In genomic region chr3:99384596-99384995, GRCh38 we compare ENCODE assay signal across 17 cellular contexts.
DNase-seq lines count a peak whose midpoint lies in the region; ATAC-seq, FAIRE-seq and TF ChIP-seq lines count a peak whose summit lies in the region.
"Had no signal": no experiment of that assay in that cellular context is flagged by ENCODE, and none has a peak within 500 bp of the region (broad histone marks: within the 10 kb centered on the region; RNA-seq: fewer than 3 reads in every experiment).

No MANE protein-coding gene starts in this region.

- intact Hi-C loops in upper lobe of right lung (cut with DNase I), result no loop called here

- DNase-seq in EL, result peak; percentile 29
- DNase-seq in RCC 7860 (ENCODE audit: low spot score), result peak; percentile 9
- peak; percentile 58 for DNase-seq in bronchial epithelial cell (ENCODE audit: low read depth)
- peak; percentile 32 for DNase-seq in kidney tubule cell (ENCODE audit: low spot score)
- no peak for DNase-seq in upper lobe of right lung
- no peak for DNase-seq in AG08396 (ENCODE audit: low spot score)
- no peak for DNase-seq in amygdala (lab: John Stamatoyannopoulos, UW)
- no peak for DNase-seq in G401 (ENCODE audit: low spot score)
- DNase-seq: CD4-positive, alpha-beta T cell; DMS79 treated with DMSO at 0.1 percent for 48 hours; NCI-H1048; NCI-H146; NCI-H226; NCI-H526 treated with DMSO at 0.1 percent for 48 hours; Right ventricle myocardium superior; SK-N-SH had no signal

- H3K9me3 ChIP-seq in upper lobe of right lung, result no peaks in the 10 kb centered on the region
- H3K9me3 ChIP-seq: HAP-1 had no signal

- H3K4me1 ChIP-seq in upper lobe of right lung, result no peaks in the 10 kb centered on the region
- H3K4me1 ChIP-seq: HAP-1 had no signal

- H3K27me3 ChIP-seq in bronchial epithelial cell (ENCODE audit: control insufficient read depth, insufficient read depth, low read length) (no peaks in the 10 kb centered on the region), upper lobe of right lung (no peaks in the 10 kb centered on the region)

- no peak overlapping the region for H3K27ac ChIP-seq in upper lobe of right lung

- FAIRE-seq in RCC 7860 (lab: Jason Lieb, UNC) (peak; percentile 40), bronchial epithelial cell (lab: Jason Lieb, UNC) (no peak)

- H3K4me3 ChIP-seq in bronchial epithelial cell (ENCODE audit: low read depth, low read length), result no peak overlapping the region
- no peak overlapping the region for H3K4me3 ChIP-seq in upper lobe of right lung
- H3K4me3 ChIP-seq: HAP-1 had no signal

- in situ Hi-C loops in G401 (cut with HindIII; ENCODE audit: low sequenced_read_pairs), result no loop called here

- TF ChIP-seq CTCF in bronchial epithelial cell (IDR thresholded peaks at IDR 0.05; ENCODE audit: insufficient read depth, low read length, severe bottlenecking), result no peak
- no peak for TF ChIP-seq CTCF in upper lobe of right lung (IDR thresholded peaks at IDR 0.05)

- H3K36me3 ChIP-seq in bronchial epithelial cell (ENCODE audit: control insufficient read depth, insufficient read depth, low read length) (no peaks in the 10 kb centered on the region), upper lobe of right lung (no peaks in the 10 kb centered on the region)
- H3K36me3 ChIP-seq: HAP-1 had no signal

- no peak for ATAC-seq in upper lobe of right lung

Comparison
In these comparisons a context has a peak if more than half of its experiments do, and no peak if none do; other contexts are left out.
1. DNase-seq: peak in EL (single experiment), RCC 7860 (single experiment), bronchial epithelial cell (single experiment) and kidney tubule cell (single experiment); none in upper lobe of right lung (single experiment), AG08396 (single experiment), amygdala (0 of 56) and G401 (single experiment).